ENCODE assay signal across 21 cellular contexts in the genomic region with DNA sequence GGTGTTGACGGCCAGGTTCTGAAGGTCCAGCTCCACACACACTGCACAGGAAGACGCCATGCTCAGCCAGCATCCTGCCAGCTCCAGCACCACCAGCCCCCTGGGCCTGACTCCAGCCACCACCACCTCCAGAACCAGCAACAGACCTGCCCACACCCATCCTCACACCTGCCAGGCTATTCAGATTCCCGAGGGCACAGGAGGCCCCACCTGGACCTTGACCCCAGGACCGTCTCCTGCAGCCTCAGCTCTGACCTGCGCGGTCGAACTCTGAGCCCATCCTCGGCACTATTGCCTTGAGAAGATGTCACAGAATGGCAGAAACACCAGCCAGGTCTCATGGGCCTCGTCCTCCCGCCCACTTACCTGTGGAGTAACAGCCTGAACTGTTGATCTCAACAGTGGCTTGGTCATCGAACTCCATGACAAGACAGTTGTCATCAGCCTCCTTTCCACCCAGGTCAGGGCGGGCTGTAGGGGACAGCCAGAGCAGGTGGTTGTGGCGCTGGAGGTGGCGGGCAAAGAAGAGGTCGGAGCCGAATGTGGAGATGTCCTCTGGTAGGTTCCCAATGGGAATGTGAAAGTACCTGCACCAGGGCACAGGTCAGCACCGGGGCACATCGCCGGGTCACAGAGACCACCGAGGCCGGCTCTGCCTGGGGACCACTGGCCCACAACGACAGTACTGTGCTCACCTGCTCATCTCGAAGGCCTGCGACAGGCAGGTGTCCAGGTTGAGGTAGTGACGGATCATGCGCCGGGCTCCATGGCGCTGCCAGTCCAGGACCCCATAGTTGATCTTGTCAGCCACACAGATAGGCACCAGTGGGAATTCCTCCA. TPM values are rescaled to one million over a fixed set of nuclear protein-coding genes. Genes with fewer than 3 reads are reported as not detected.
"Had no signal": no experiment of that assay in that cellular context is flagged by ENCODE, and none has a peak within 500 bp of the region (broad histone marks: within the 10 kb centered on the region; RNA-seq: fewer than 3 reads in every experiment).

No MANE protein-coding gene starts in this region.

- H3K9me3 Mint-ChIP-seq: activated CD4-positive, alpha-beta T cell treated with anti-CD3 and anti-CD28 coated beads, Interleukin-2, amount 10 ng/mL, durations not matched to agents 7 days and 5 days; endodermal cell had no signal

- ATAC-seq: esophagus mucosa; left colon; naive thymus-derived CD4-positive, alpha-beta T cell; right cardiac atrium had no signal

- H3K4me1 ChIP-seq: tibial artery, uterus had no signal

- H3K27ac Mint-ChIP-seq: activated CD4-positive, alpha-beta T cell treated with anti-CD3 and anti-CD28 coated beads, Interleukin-2, amount 10 ng/mL, durations not matched to agents 7 days and 5 days; activated naive CD8-positive, alpha-beta T cell; endodermal cell; naive thymus-derived CD4-positive, alpha-beta T cell had no signal

- DNase-seq: activated CD4-positive, alpha-beta T cell treated with anti-CD3 and anti-CD28 coated beads, Interleukin-2, amount 10 ng/mL, durations not matched to agents 7 days and 5 days; activated CD4-positive, CD25-positive, alpha-beta regulatory T cell; activated effector memory CD4-positive, alpha-beta T cell treated with Interleukin-2 at 50 U/mL for 16 hours; amygdala; brain microvascular endothelial cell; glutamatergic neuron; left colon; naive thymus-derived CD4-positive, alpha-beta T cell; small intestine; T-helper 2 cell; uterus had no signal

- H3K27me3 Mint-ChIP-seq: activated CD4-positive, alpha-beta T cell treated with anti-CD3 and anti-CD28 coated beads, Interleukin-2, amount 10 ng/mL, durations not matched to agents 7 days and 5 days; activated naive CD8-positive, alpha-beta T cell; naive thymus-derived CD4-positive, alpha-beta T cell had no signal

- H3K27ac ChIP-seq: brain microvascular endothelial cell, tibial artery, uterus had no signal

- H3K4me3 ChIP-seq: tibial artery, uterus had no signal

- H3K36me3 ChIP-seq: uterus had no signal

- H3K4me3 Mint-ChIP-seq: activated CD4-positive, alpha-beta T cell treated with anti-CD3 and anti-CD28 coated beads, Interleukin-2, amount 10 ng/mL, durations not matched to agents 7 days and 5 days; activated naive CD8-positive, alpha-beta T cell; endodermal cell; naive thymus-derived CD4-positive, alpha-beta T cell had no signal

- H3K4me1 Mint-ChIP-seq: endodermal cell had no signal

- H3K9me3 ChIP-seq: tibial artery, uterus had no signal

RNA-seq across cellular contexts. Expression of gene P2RX2, which starts 23.5 kb away (rescaled TPM):
- total RNA-seq: activated CD4-positive, alpha-beta T cell treated with anti-CD3 and anti-CD28 coated beads, Interleukin-2, amount 10 ng/mL, durations not matched to agents 7 days and 5 days; cerebellum; dermis microvascular lymphatic vessel endothelial cell; esophagus mucosa; lung microvascular endothelial cell; posterior vena cava; right cardiac atrium; uterus had no signal

RNA-seq across cellular contexts. Expression of gene LRCOL1, which starts 31.6 kb away (rescaled TPM):
- total RNA-seq: activated CD4-positive, alpha-beta T cell treated with anti-CD3 and anti-CD28 coated beads, Interleukin-2, amount 10 ng/mL, durations not matched to agents 7 days and 5 days; cerebellum; endodermal cell; left colon; mononuclear cell; naive thymus-derived CD4-positive, alpha-beta T cell; right cardiac atrium had no signal
